In genomic region chr11:36053901-36054300, GRCh38 we compare ENCODE assay signal across 23 cellular contexts.
DNase-seq lines count a peak whose midpoint lies in the region; ATAC-seq and TF ChIP-seq lines count a peak whose summit lies in the region.
"Had no signal": no experiment of that assay in that cellular context is flagged by ENCODE, and none has a peak within 500 bp of the region (broad histone marks: within the 10 kb centered on the region; RNA-seq: fewer than 3 reads in every experiment).

No MANE protein-coding gene starts in this region.

- peaks cover 24% of the 10 kb centered on the region for H3K36me3 Mint-ChIP-seq in endodermal cell (ENCODE audit: low read depth)

- ATAC-seq in heart right ventricle (no peak), GM21515 (IDR thresholded peaks at IDR 0.05; ENCODE audit: unreplicated experiment) (no peak)
- ATAC-seq: Panc1 had no signal

- H3K4me1 Mint-ChIP-seq in endodermal cell, result peaks cover 34% of the 10 kb centered on the region

- H3K27me3 ChIP-seq in cardiac muscle cell (no peaks in the 10 kb centered on the region), heart right ventricle (peaks cover 0 to 8% (median 0%) of the 10 kb centered on the region in 7 donors), endodermal cell (ENCODE audit: control insufficient read depth, insufficient read depth, low read length, poor library complexity, severe bottlenecking) (no peaks in the 10 kb centered on the region)
- H3K27me3 ChIP-seq: BLaER1 treated with 17β-estradiol and CSF1 and Interleukin-3, amounts not matched to agents 10 nM and 100 nM had no signal

- H3K9ac ChIP-seq in endodermal cell (ENCODE audit: extremely low read depth, low read length, poor library complexity, severe bottlenecking), result no peak overlapping the region
- H3K9ac ChIP-seq: BLaER1 treated with 17β-estradiol and CSF1 and Interleukin-3, amounts not matched to agents 10 nM and 100 nM had no signal

- DNase-seq in cardiac muscle cell (ENCODE audit: low read depth in 1 of 2, low spot score in 1 of 2), result peak in 1 of 2 donors; percentile 73
- DNase-seq in heart right ventricle, result no peak
- no peak for DNase-seq in endodermal cell
- peak; percentile 45 for DNase-seq in fibroblast of villous mesenchyme (ENCODE audit: low read depth)
- DNase-seq in activated naive CD4-positive, alpha-beta T cell treated with anti-CD3 and anti-CD28 coated beads, Interleukin-2, amount 50 U/mL, for 16 hours, result no peak
- no peak for DNase-seq in activated effector memory CD4-positive, alpha-beta T cell treated with anti-CD3 and anti-CD28 coated beads, Interleukin-2, amount 50 U/mL, for 16 hours
- DNase-seq: CD4-positive, alpha-beta T cell; COR-L47; DMS53; HCEC 1CT; Kasumi-1; MV-4-11; NCI-H1105 treated with DMSO at 0.1 percent for 48 hours; NCI-H146; NCI-H1930; NCI-H2107; NCI-H526 treated with DMSO at 0.1 percent for 48 hours; SHP77 had no signal

- H3K27me3 Mint-ChIP-seq in endodermal cell (ENCODE audit: insufficient read depth), result no peaks in the 10 kb centered on the region

- intact Hi-C loops in heart right ventricle (cut with DNase I), result no loop called here

- 85 to 91% methylated on average over 3 of the region's 3 CpGs for WGBS in heart right ventricle, 2 donors
- 92 to 100% methylated on average over 2 to 3 of the region's 3 CpGs for WGBS in endodermal cell (ENCODE audit: insufficient coverage in 1 of 2, insufficient read length in 1 of 2), 2 experiments

- H3K27ac ChIP-seq in cardiac muscle cell (no peak overlapping the region), heart right ventricle (no peak overlapping the region), endodermal cell (ENCODE audit: low read depth, low read length) (no peak overlapping the region)
- H3K27ac ChIP-seq: BLaER1 treated with 17β-estradiol and CSF1 and Interleukin-3, amounts not matched to agents 10 nM and 100 nM; HL-60; RWPE1 had no signal

- no peak overlapping the region for H3K4me3 Mint-ChIP-seq in endodermal cell
- H3K4me3 Mint-ChIP-seq: CD4-positive, alpha-beta T cell had no signal

- H3K4me1 ChIP-seq in cardiac muscle cell (ENCODE audit: low read depth), result peaks cover 6% of the 10 kb centered on the region
- H3K4me1 ChIP-seq in heart right ventricle, result peaks cover 0 to 18% (median 10%) of the 10 kb centered on the region in 9 donors
- H3K4me1 ChIP-seq in endodermal cell (ENCODE audit: control insufficient read depth, insufficient read depth, low read length), result peaks cover 14% of the 10 kb centered on the region

- H3K9me3 ChIP-seq in cardiac muscle cell (ENCODE audit: low read depth), result no peaks in the 10 kb centered on the region
- peaks cover 0 to 7% (median 0%) of the 10 kb centered on the region in 11 donors for H3K9me3 ChIP-seq in heart right ventricle
- H3K9me3 ChIP-seq in endodermal cell (ENCODE audit: control insufficient read depth, low read length), result no peaks in the 10 kb centered on the region

- H3K4me3 ChIP-seq in cardiac muscle cell (no peak overlapping the region), heart right ventricle (no peak overlapping the region), endodermal cell (ENCODE audit: low read length) (no peak overlapping the region), fibroblast of villous mesenchyme (ENCODE audit: low read depth, low read length) (no peak overlapping the region)
- H3K4me3 ChIP-seq: BLaER1 treated with 17β-estradiol and CSF1 and Interleukin-3, amounts not matched to agents 10 nM and 100 nM had no signal

- no peak overlapping the region for H3K27ac Mint-ChIP-seq in endodermal cell
- H3K27ac Mint-ChIP-seq: CD4-positive, alpha-beta T cell had no signal

- no peaks in the 10 kb centered on the region for H3K9me3 Mint-ChIP-seq in endodermal cell

- TF ChIP-seq CTCF in cardiac muscle cell (IDR thresholded peaks at IDR 0.05; ENCODE audit: low read depth, low read length), result peak; percentile 24
- TF ChIP-seq CTCF in heart right ventricle (IDR thresholded peaks at IDR 0.05), result no peak
- TF ChIP-seq CTCF in endodermal cell (conservative IDR thresholded peaks at IDR 0.05), result peak; percentile 33
- peak; percentile 20 for TF ChIP-seq CTCF in fibroblast of villous mesenchyme (IDR thresholded peaks at IDR 0.05; ENCODE audit: insufficient read depth, low read depth, low read length)

- H3K36me3 ChIP-seq in cardiac muscle cell (no peaks in the 10 kb centered on the region), heart right ventricle (no peaks in the 10 kb centered on the region), endodermal cell (ENCODE audit: control insufficient read depth, insufficient read depth, low read length) (no peaks in the 10 kb centered on the region)

Comparison
In these comparisons a context has a peak if more than half of its experiments do, and no peak if none do; other contexts are left out.
1. CTCF ChIP-seq: peak in cardiac muscle cell (single experiment), endodermal cell (single experiment) and fibroblast of villous mesenchyme (single experiment); none in heart right ventricle (0 of 9).